1 cellular context compared by ENCODE assay signal in the genomic region with DNA sequence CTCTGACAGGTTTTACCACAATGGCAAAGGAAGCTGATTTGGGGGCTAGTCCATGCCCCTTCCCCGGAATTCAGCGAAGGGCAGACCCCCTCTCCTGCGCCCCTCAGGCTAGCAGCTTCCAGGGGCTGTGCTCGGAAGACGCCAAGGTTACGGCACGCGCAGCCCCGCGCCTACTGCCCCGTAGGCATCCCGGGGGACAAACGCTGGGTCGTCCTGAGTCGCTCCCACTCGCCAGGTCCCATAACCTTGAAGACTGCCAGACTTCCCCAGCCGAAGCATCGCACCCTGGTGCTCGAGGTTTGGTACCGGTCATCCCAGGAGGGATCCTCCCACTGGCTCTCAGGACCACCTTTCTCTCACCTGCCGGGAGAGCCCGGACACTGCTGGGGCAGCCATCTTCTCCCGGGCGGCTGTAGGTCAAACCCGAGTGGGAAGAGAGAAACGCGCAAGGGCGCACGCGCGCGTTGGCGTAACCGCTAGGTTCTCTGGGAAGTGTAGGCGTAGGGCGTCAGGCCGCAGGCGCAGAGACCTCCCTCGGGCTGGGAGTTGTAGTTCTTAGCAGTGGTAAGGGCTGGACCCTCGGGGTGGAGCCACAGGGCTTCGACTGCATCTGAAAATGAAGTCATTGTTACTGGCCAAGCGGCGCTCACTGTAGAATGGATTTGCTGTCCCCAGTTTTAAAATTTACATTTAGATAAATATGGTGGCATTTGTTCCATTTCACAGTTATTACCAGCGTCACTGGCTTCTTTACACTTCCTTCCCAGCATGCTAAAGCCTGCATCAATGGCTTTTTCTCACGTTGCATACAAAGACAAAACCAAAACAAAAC.
TF ChIP-seq lines count a peak whose summit lies in the region.

A gene with protein sequence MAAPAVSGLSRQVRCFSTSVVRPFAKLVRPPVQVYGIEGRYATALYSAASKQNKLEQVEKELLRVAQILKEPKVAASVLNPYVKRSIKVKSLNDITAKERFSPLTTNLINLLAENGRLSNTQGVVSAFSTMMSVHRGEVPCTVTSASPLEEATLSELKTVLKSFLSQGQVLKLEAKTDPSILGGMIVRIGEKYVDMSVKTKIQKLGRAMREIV (minus strand): TSS at position 437 of the 832 bp plus-strand sequence. CDS start 41 bp downstream, at position 396.

TF ChIP-seq in GM23338, 12 proteins besides CTCF, POLR2A, EP300 and RAD21 (continued from another document):
- TF ChIP-seq ZNF331 (CRISPR knock-in tag; IDR thresholded peaks at IDR 0.05; ENCODE audit: low read depth) (no peak), JUNB (IDR thresholded peaks at IDR 0.05; ENCODE audit: unreplicated experiment) (no peak), CREB1 (CRISPR knock-in tag; IDR thresholded peaks at IDR 0.05; ENCODE audit: low read depth) (peak; percentile 63), EZH2 (IDR thresholded peaks at IDR 0.05; ENCODE audit: low read depth, unreplicated experiment) (no peak), POLR2AphosphoS5 (IDR thresholded peaks at IDR 0.05; ENCODE audit: low read depth) (peak; percentile 95), ZNF114 (CRISPR knock-in tag; IDR thresholded peaks at IDR 0.05) (no peak), STAT1 (IDR thresholded peaks at IDR 0.05; ENCODE audit: unreplicated experiment) (no peak), NANOG (IDR thresholded peaks at IDR 0.05; ENCODE audit: borderline replicate concordance) (no peak), ZNF462 (CRISPR knock-in tag; IDR thresholded peaks at IDR 0.05) (no peak)
- TF ChIP-seq, protein P1, sequence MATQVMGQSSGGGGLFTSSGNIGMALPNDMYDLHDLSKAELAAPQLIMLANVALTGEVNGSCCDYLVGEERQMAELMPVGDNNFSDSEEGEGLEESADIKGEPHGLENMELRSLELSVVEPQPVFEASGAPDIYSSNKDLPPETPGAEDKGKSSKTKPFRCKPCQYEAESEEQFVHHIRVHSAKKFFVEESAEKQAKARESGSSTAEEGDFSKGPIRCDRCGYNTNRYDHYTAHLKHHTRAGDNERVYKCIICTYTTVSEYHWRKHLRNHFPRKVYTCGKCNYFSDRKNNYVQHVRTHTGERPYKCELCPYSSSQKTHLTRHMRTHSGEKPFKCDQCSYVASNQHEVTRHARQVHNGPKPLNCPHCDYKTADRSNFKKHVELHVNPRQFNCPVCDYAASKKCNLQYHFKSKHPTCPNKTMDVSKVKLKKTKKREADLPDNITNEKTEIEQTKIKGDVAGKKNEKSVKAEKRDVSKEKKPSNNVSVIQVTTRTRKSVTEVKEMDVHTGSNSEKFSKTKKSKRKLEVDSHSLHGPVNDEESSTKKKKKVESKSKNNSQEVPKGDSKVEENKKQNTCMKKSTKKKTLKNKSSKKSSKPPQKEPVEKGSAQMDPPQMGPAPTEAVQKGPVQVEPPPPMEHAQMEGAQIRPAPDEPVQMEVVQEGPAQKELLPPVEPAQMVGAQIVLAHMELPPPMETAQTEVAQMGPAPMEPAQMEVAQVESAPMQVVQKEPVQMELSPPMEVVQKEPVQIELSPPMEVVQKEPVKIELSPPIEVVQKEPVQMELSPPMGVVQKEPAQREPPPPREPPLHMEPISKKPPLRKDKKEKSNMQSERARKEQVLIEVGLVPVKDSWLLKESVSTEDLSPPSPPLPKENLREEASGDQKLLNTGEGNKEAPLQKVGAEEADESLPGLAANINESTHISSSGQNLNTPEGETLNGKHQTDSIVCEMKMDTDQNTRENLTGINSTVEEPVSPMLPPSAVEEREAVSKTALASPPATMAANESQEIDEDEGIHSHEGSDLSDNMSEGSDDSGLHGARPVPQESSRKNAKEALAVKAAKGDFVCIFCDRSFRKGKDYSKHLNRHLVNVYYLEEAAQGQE (IDR thresholded peaks at IDR 0.05; ENCODE audit: unreplicated experiment) = no peak
- TF ChIP-seq, protein P2, sequence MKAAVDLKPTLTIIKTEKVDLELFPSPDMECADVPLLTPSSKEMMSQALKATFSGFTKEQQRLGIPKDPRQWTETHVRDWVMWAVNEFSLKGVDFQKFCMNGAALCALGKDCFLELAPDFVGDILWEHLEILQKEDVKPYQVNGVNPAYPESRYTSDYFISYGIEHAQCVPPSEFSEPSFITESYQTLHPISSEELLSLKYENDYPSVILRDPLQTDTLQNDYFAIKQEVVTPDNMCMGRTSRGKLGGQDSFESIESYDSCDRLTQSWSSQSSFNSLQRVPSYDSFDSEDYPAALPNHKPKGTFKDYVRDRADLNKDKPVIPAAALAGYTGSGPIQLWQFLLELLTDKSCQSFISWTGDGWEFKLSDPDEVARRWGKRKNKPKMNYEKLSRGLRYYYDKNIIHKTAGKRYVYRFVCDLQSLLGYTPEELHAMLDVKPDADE (IDR thresholded peaks at IDR 0.05) = peak; percentile 96
